Comparison of ENCODE assay signal across 8 cellular contexts in the genomic region with DNA sequence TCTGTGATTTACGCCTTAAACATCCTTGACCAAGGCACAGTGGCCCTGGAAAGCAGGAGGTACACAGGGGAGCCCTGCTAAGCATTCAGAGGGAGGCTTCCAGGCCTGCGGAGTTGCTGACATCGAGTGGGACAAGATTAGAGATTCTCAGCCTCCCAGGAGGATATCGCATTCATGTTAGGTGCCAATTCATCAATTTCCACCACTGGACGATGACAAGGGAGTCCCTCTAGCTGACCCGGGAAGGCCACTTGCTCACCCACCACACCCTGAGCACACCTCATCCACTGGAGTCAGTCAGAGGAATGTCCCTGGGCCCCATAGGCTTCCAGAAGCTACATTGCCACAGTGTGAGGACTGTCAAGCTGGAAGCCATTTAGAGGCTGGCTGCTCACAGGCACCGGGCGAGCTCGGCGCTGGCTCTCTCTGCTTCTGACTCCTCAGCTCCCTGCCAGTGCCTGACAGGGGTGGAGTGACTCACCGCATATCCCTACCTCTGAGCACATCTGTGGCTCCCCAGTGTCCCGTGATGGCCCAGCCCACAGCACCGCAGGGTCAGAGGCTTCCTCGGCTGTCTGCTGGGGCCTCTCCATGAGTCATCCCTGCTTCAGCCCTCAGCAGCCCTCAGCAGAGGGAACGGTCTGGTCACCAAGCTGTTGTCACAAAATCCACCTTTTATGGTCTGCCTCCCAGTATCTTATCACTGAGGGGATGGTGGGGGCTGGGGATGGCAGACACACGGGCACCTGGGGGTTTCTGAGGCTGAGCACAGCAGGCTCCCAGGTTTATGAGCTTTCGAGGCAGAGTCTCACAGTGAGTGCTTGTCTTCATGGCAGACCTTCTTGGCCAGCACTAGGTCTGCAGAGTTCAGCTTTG.
DNase-seq lines count a peak whose midpoint lies in the region; ATAC-seq and TF ChIP-seq lines count a peak whose summit lies in the region.

No MANE protein-coding gene starts in this region.

- H3K36me3 ChIP-seq in Caco-2 (ENCODE audit: control insufficient read depth, insufficient read depth, low read length) = no peaks in the 10 kb centered on the region

- H3K36me3 Mint-ChIP-seq in Caco-2 (ENCODE audit: insufficient read depth, unreplicated experiment) (peaks cover 21% of the 10 kb centered on the region), nephron (ENCODE audit: low read depth) (peaks cover 32% of the 10 kb centered on the region)
- no peaks in the 10 kb centered on the region for H3K36me3 Mint-ChIP-seq in activated CD8-positive, alpha-beta memory T cell treated with anti-CD3 and anti-CD28 coated beads, Interleukin-2, amount 10 ng/mL, durations not matched to agents 7 days and 5 days

- H3K27me3 ChIP-seq in Caco-2 (replicated peaks; ENCODE audit: control insufficient read depth, insufficient read depth, low read length) = no peaks in the 10 kb centered on the region

- DNase-seq in Caco-2 (peak; percentile 55 to 83), MV-4-11 (lab: John Stamatoyannopoulos, UW) (peak; percentile 94), dermis blood vessel endothelial cell (peak; percentile 62)
- DNase-seq in activated CD8-positive, alpha-beta memory T cell treated with anti-CD3 and anti-CD28 coated beads, Interleukin-2, amount 10 ng/mL, durations not matched to agents 7 days and 5 days = no peak
- DNase-seq in stimulated activated CD8-positive, alpha-beta memory T cell treated with anti-CD3 and anti-CD28 coated beads, Interleukin-4, amount 100 ng/mL, for 48 hours = no peak

- CTCF ChIA-PET in Caco-2 (lab: Charles Lee) = interaction anchor here (0.8 kb wide), 1 partner anchor 102 kb away, joined by 3 read pairs; no protein-coding TSS in a partner anchor
- CTCF ChIA-PET in activated CD8-positive, alpha-beta memory T cell treated with anti-CD3 and anti-CD28 coated beads, Interleukin-2, amount 10 ng/mL, durations not matched to agents 7 days and 5 days (lab: Charles Lee) = no interaction called here

- no peaks in the 10 kb centered on the region for H3K27me3 Mint-ChIP-seq in Caco-2 (ENCODE audit: insufficient read depth, unreplicated experiment)
- H3K27me3 Mint-ChIP-seq in nephron (ENCODE audit: low read depth) = no peaks in the 10 kb centered on the region
- no peaks in the 10 kb centered on the region for H3K27me3 Mint-ChIP-seq in activated CD8-positive, alpha-beta memory T cell treated with anti-CD3 and anti-CD28 coated beads, Interleukin-2, amount 10 ng/mL, durations not matched to agents 7 days and 5 days

- H3K4me1 Mint-ChIP-seq in Caco-2 (ENCODE audit: low read depth, unreplicated experiment) = peaks cover 27% of the 10 kb centered on the region
- H3K4me1 Mint-ChIP-seq in nephron = peaks cover 50% of the 10 kb centered on the region
- no peaks in the 10 kb centered on the region for H3K4me1 Mint-ChIP-seq in activated CD8-positive, alpha-beta memory T cell treated with anti-CD3 and anti-CD28 coated beads, Interleukin-2, amount 10 ng/mL, durations not matched to agents 7 days and 5 days

- H3K27ac Mint-ChIP-seq in Caco-2 (ENCODE audit: unreplicated experiment) (peak overlapping the region; percentile 90), nephron (peak overlapping the region; percentile 23 to 36 (median 25))
- H3K27ac Mint-ChIP-seq in activated CD8-positive, alpha-beta memory T cell treated with anti-CD3 and anti-CD28 coated beads, Interleukin-2, amount 10 ng/mL, durations not matched to agents 7 days and 5 days = no peak overlapping the region

- H3K4me1 ChIP-seq in Caco-2 = peaks cover 36% of the 10 kb centered on the region

- no peak for TF ChIP-seq CTCF in Caco-2 (IDR thresholded peaks at IDR 0.05; ENCODE audit: insufficient read depth in 1 of 2, low read depth in 1 of 2, low read length in 1 of 2, severe bottlenecking in 1 of 2, unreplicated experiment in 1 of 2)
- TF ChIP-seq CTCF in nephron (IDR thresholded peaks at IDR 0.05; ENCODE audit: unreplicated experiment in 3 of 3) = no peak

- ATAC-seq in GM19467 (IDR thresholded peaks at IDR 0.05; ENCODE audit: unreplicated experiment) (no peak), GM21367 (IDR thresholded peaks at IDR 0.05; ENCODE audit: unreplicated experiment) (no peak)
- ATAC-seq in activated CD8-positive, alpha-beta memory T cell treated with anti-CD3 and anti-CD28 coated beads, Interleukin-2, amount 10 ng/mL, durations not matched to agents 7 days and 5 days = no peak

- intact Hi-C loops in Caco-2 (cut with micrococcal nuclease; ENCODE audit: unreplicated experiment) = no loop called here

- POLR2A ChIA-PET in Caco-2 (lab: Charles Lee) = interaction anchor here (0.6 kb wide), 1 partner anchor 44 kb away, joined by 3 read pairs; no protein-coding TSS in a partner anchor

- BruUV-seq in Caco-2 (replicated peaks; lab: Mats Ljungman, UMichigan) = no TSS peak

- no peak overlapping the region for H3K4me3 ChIP-seq in Caco-2 (ENCODE audit: low read depth, low read length)

- H3K9me3 ChIP-seq in Caco-2 = no peaks in the 10 kb centered on the region

- H3K9me3 Mint-ChIP-seq in Caco-2 (ENCODE audit: unreplicated experiment) (peaks cover 10% of the 10 kb centered on the region), nephron (no peaks in the 10 kb centered on the region)
- H3K9me3 Mint-ChIP-seq in activated CD8-positive, alpha-beta memory T cell treated with anti-CD3 and anti-CD28 coated beads, Interleukin-2, amount 10 ng/mL, durations not matched to agents 7 days and 5 days (ENCODE audit: low read depth) = no peaks in the 10 kb centered on the region

- peak overlapping the region; percentile 43 for H3K4me3 Mint-ChIP-seq in Caco-2 (ENCODE audit: unreplicated experiment)
- H3K4me3 Mint-ChIP-seq in nephron = no peak overlapping the region
- H3K4me3 Mint-ChIP-seq in activated CD8-positive, alpha-beta memory T cell treated with anti-CD3 and anti-CD28 coated beads, Interleukin-2, amount 10 ng/mL, durations not matched to agents 7 days and 5 days = no peak overlapping the region

Comparison
In these comparisons a context has a peak if more than half of its experiments do, and no peak if none do; other contexts are left out.
1. DNase-seq: peak in Caco-2 (2 of 2), MV-4-11 (single experiment) and dermis blood vessel endothelial cell (single experiment); none in activated CD8-positive, alpha-beta memory T cell treated with anti-CD3 and anti-CD28 coated beads, Interleukin-2, amount 10 ng/mL, durations not matched to agents 7 days and 5 days (single experiment) and stimulated activated CD8-positive, alpha-beta memory T cell treated with anti-CD3 and anti-CD28 coated beads, Interleukin-4, amount 100 ng/mL, for 48 hours (single experiment).